Comparison of ENCODE assay signal across 10 cellular contexts in genomic region chr1:222754386-222755139, GRCh38. TPM values are rescaled to one million over a fixed set of nuclear protein-coding genes. Genes with fewer than 3 reads are reported as not detected.
DNase-seq lines count a peak whose midpoint lies in the region; ATAC-seq and TF ChIP-seq lines count a peak whose summit lies in the region.
"Had no signal": no experiment of that assay in that cellular context is flagged by ENCODE, and none has a peak within 500 bp of the region (broad histone marks: within the 10 kb centered on the region; RNA-seq: fewer than 3 reads in every experiment).

No MANE protein-coding gene starts in this region.

- no peak for TF ChIP-seq CTCF in PC-3 (conservative IDR thresholded peaks at IDR 0.05; ENCODE audit: low read depth, low read length)
- TF ChIP-seq CTCF in fibroblast of mammary gland (conservative IDR thresholded peaks at IDR 0.05; ENCODE audit: control insufficient read depth, insufficient read depth, low read depth, low read length) = no peak
- TF ChIP-seq CTCF in nephron (IDR thresholded peaks at IDR 0.05; ENCODE audit: unreplicated experiment in 3 of 3) = no peak
- TF ChIP-seq CTCF in progenitor cell of endocrine pancreas (IDR thresholded peaks at IDR 0.05; ENCODE audit: unreplicated experiment) = no peak

- H3K36me3 Mint-ChIP-seq in nephron (ENCODE audit: low read depth) (no peaks in the 10 kb centered on the region), progenitor cell of endocrine pancreas (ENCODE audit: insufficient read depth) (no peaks in the 10 kb centered on the region)
- no peaks in the 10 kb centered on the region for H3K36me3 Mint-ChIP-seq in activated T-cell treated with anti-CD3 and anti-CD28 coated beads, Interleukin-2, amount 50 U/mL, for 24 hours (ENCODE audit: low read depth)

- H3K4me3 ChIP-seq in PC-3 (ENCODE audit: low read length) = 0 out of 2 replicates have a peak overlapping the region, but pooled peaks have one; percentile 0
- no peak overlapping the region for H3K4me3 ChIP-seq in fibroblast of mammary gland (ENCODE audit: control insufficient read depth, low read depth, low read length)

- H3K36me3 ChIP-seq in PC-3 (ENCODE audit: low read depth, low read length) = no peaks in the 10 kb centered on the region

- CTCF ChIA-PET in PC-3 (lab: Charles Lee) = interaction anchor here (0.6 to 1.3 kb wide), 8 partner anchors 15 to 884 kb away, joined by 3 to 12 read pairs (median 3); partner anchors contain the start of gene FAM177B

- peak overlapping the region; percentile 25 for H3K9ac ChIP-seq in PC-3 (ENCODE audit: low read length)

- ATAC-seq in PC-3 = peak; percentile 98

- H3K4me1 Mint-ChIP-seq in nephron (peaks cover 14% of the 10 kb centered on the region), progenitor cell of endocrine pancreas (ENCODE audit: low read depth) (peaks cover 12% of the 10 kb centered on the region)
- no peaks in the 10 kb centered on the region for H3K4me1 Mint-ChIP-seq in activated T-cell treated with anti-CD3 and anti-CD28 coated beads, Interleukin-2, amount 50 U/mL, for 24 hours (ENCODE audit: low read depth)

- POLR2A ChIA-PET in PC-3 (lab: Charles Lee; ENCODE audit: unreplicated experiment) = no interaction called here

- H4K20me1 ChIP-seq in PC-3 (ENCODE audit: low read length) = no peaks in the 10 kb centered on the region

- H3K27ac Mint-ChIP-seq in nephron (peak overlapping the region in 2 of 3 experiments; percentile 59 to 62), progenitor cell of endocrine pancreas (no peak overlapping the region)
- no peak overlapping the region for H3K27ac Mint-ChIP-seq in activated T-cell treated with anti-CD3 and anti-CD28 coated beads, Interleukin-2, amount 50 U/mL, for 24 hours

- H3K4me1 ChIP-seq in PC-3 (ENCODE audit: insufficient read depth, low read length) = peaks cover 21% of the 10 kb centered on the region

- H3K9me3 ChIP-seq in PC-3 (ENCODE audit: low read length) = no peaks in the 10 kb centered on the region

- H3K4me3 Mint-ChIP-seq in nephron (no peak overlapping the region), progenitor cell of endocrine pancreas (ENCODE audit: low read depth) (no peak overlapping the region)
- no peak overlapping the region for H3K4me3 Mint-ChIP-seq in activated T-cell treated with anti-CD3 and anti-CD28 coated beads, Interleukin-2, amount 50 U/mL, for 24 hours

- peak overlapping the region; percentile 85 for H3K27ac ChIP-seq in PC-3 (ENCODE audit: low read length)

- no peaks in the 10 kb centered on the region for H3K79me2 ChIP-seq in PC-3 (ENCODE audit: low read length)

- no TSS peak for BruUV-seq in PC-3 (replicated peaks; lab: Mats Ljungman, UMichigan)

- in situ Hi-C loops in KBM-7 (cut with MboI; ENCODE audit: low pct_unique_long_range_greater_than_20kb, low sequenced_read_pairs) = no loop called here

- H3K27me3 Mint-ChIP-seq in nephron (ENCODE audit: low read depth) (no peaks in the 10 kb centered on the region), progenitor cell of endocrine pancreas (peaks cover 3% of the 10 kb centered on the region)
- H3K27me3 Mint-ChIP-seq in activated T-cell treated with anti-CD3 and anti-CD28 coated beads, Interleukin-2, amount 50 U/mL, for 24 hours = peaks cover 12% of the 10 kb centered on the region

- intact Hi-C loops in PC-3 (cut with micrococcal nuclease) = loop anchor here (1.0 to 5.0 kb wide), 2 partner anchors 16 to 328 kb away; no protein-coding TSS in a partner anchor

- H2AFZ ChIP-seq in PC-3 (ENCODE audit: low read length) = peak overlapping the region; percentile 56

- H3K9me2 ChIP-seq in PC-3 (replicated peaks; ENCODE audit: low read length) = no peaks in the 10 kb centered on the region

- no peaks in the 10 kb centered on the region for H3K9me3 Mint-ChIP-seq in nephron
- no peaks in the 10 kb centered on the region for H3K9me3 Mint-ChIP-seq in progenitor cell of endocrine pancreas (ENCODE audit: low read depth)
- H3K9me3 Mint-ChIP-seq in activated T-cell treated with anti-CD3 and anti-CD28 coated beads, Interleukin-2, amount 50 U/mL, for 24 hours = no peaks in the 10 kb centered on the region

- H3F3A ChIP-seq in PC-3 (ENCODE audit: low read length, unreplicated experiment) = peaks cover 7% of the 10 kb centered on the region

- H3K4me2 ChIP-seq in PC-3 (ENCODE audit: low read length) = peak overlapping the region; percentile 55

- no peaks in the 10 kb centered on the region for H3K27me3 ChIP-seq in PC-3 (ENCODE audit: low read length)

- peak; percentile 89 for DNase-seq in AG08395 (ENCODE audit: low spot score)
- peak; percentile 99 for DNase-seq in PC-3
- peak; percentile 97 for DNase-seq in fibroblast of mammary gland (ENCODE audit: low read depth)
- DNase-seq in progenitor cell of endocrine pancreas (ENCODE audit: low spot score, unreplicated experiment) = no peak
- DNase-seq in KBM-7 = no peak
- DNase-seq in activated CD4-positive, alpha-beta T cell treated with anti-CD3 and anti-CD28 coated beads, Interleukin-2, amount 50 U/mL, for 48 hours = no peak
- no peak for DNase-seq in activated T-cell treated with anti-CD3 and anti-CD28 coated beads, Interleukin-2, amount 50 U/mL, for 24 hours
- DNase-seq: activated naive CD4-positive, alpha-beta T cell had no signal

RNA-seq across cellular contexts. Expression of gene FAM177B, which starts 17.6 kb away (rescaled TPM):
- total RNA-seq in PC-3 (2014; rRNA removed) = not detected in 2 replicates
- not detected in 2 replicates for total RNA-seq in progenitor cell of endocrine pancreas
- total RNA-seq: HT-29 had no signal

RNA-seq across cellular contexts. Expression of gene BROX, which starts 42.2 kb away (rescaled TPM):
- 60.7 and 68.4 TPM in 2 replicates for total RNA-seq in PC-3 (2014; rRNA removed)
- 27.5 and 28.0 TPM in 2 replicates for total RNA-seq in progenitor cell of endocrine pancreas

RNA-seq across cellular contexts. Expression of gene AIDA, which starts 42.3 kb away (rescaled TPM):
- total RNA-seq in PC-3 (2014; rRNA removed) (38.0 and 41.4 TPM in 2 replicates), progenitor cell of endocrine pancreas (57.8 and 62.3 TPM in 2 replicates)

Comparison
In these comparisons a context has a peak if more than half of its experiments do, and no peak if none do; other contexts are left out.
1. DNase-seq: peak in AG08395 (single experiment), PC-3 (single experiment) and fibroblast of mammary gland (single experiment); none in progenitor cell of endocrine pancreas (single experiment), KBM-7 (single experiment), activated CD4-positive, alpha-beta T cell treated with anti-CD3 and anti-CD28 coated beads, Interleukin-2, amount 50 U/mL, for 48 hours (0 of 2) and activated T-cell treated with anti-CD3 and anti-CD28 coated beads, Interleukin-2, amount 50 U/mL, for 24 hours (single experiment).
2. H3K27ac Mint-ChIP-seq: peak in nephron (2 of 3); none in progenitor cell of endocrine pancreas (single experiment) and activated T-cell treated with anti-CD3 and anti-CD28 coated beads, Interleukin-2, amount 50 U/mL, for 24 hours (single experiment).